Comparison of ENCODE assay signal across 11 cellular contexts in the genomic region with DNA sequence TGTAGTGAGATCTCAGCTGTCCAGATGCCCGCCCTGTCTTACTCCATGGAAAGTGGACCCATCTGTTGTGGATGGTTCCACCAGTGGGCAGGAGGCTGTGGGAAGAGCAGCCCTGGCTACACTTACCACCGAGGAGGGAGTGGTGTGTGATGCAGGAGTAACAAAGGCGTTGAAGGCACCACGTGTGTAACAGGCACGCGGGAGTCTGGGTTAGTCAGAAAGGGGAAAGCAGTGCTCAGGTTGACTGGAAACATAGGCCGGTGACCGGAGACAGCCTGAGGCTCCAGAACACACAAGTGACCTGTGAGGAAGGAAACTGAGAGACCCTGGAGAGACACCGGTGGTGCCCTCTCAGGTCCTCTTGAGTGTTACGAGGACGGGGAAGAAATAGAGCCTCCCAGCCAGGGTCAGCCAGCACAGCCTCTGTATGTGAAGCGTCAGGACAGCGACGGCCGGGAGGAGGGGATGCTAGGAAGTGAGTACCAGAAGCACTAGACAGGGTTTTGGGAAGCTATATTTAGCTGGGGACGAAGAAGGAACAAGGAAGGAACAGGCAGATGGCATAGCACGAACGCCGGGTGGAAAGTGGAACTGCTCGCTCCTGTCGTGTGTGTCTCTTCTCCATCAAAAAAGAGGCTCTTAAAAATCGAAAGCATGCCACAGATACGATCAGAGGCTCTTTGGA. TPM values are rescaled to one million over a fixed set of nuclear protein-coding genes. Genes with fewer than 3 reads are reported as not detected.
DNase-seq lines count a peak whose midpoint lies in the region; ATAC-seq and TF ChIP-seq lines count a peak whose summit lies in the region.
"Had no signal": no experiment of that assay in that cellular context is flagged by ENCODE, and none has a peak within 500 bp of the region (broad histone marks: within the 10 kb centered on the region; RNA-seq: fewer than 3 reads in every experiment).

No MANE protein-coding gene starts in this region.

- TF ChIP-seq POLR2A in uterus (IDR thresholded peaks at IDR 0.05) = no peak

- no peaks in the 10 kb centered on the region for H3K27me3 ChIP-seq in uterus

- no peaks in the 10 kb centered on the region for H3K27me3 Mint-ChIP-seq in natural killer cell treated with Interleukin-12 subunit alpha and Interleukin-12 subunit beta and Interleukin-15 and Interleukin-18, amount 100 ng/mL, for 72 hours

- H3K27ac Mint-ChIP-seq in natural killer cell treated with Interleukin-12 subunit alpha and Interleukin-12 subunit beta and Interleukin-15 and Interleukin-18, amount 100 ng/mL, for 72 hours = peak overlapping the region; percentile 72 to 81

- ATAC-seq in esophagus mucosa (peak; percentile 38), HG02981 (IDR thresholded peaks at IDR 0.05; ENCODE audit: unreplicated experiment) (no peak), GM18909 (IDR thresholded peaks at IDR 0.05; ENCODE audit: poor library complexity, unreplicated experiment) (no peak)
- ATAC-seq in natural killer cell treated with Interleukin-12 subunit alpha and Interleukin-12 subunit beta and Interleukin-15 and Interleukin-18, amount 100 ng/mL, for 72 hours = peak; percentile 39 to 41

- H3K9me3 Mint-ChIP-seq in natural killer cell treated with Interleukin-12 subunit alpha and Interleukin-12 subunit beta and Interleukin-15 and Interleukin-18, amount 100 ng/mL, for 72 hours = no peaks in the 10 kb centered on the region

- no peaks in the 10 kb centered on the region for H3K4me1 ChIP-seq in uterus

- DNase-seq in CD1c-positive myeloid dendritic cell (ENCODE audit: extremely low spot score) (peak; percentile 83), SKM-1 (lab: John Stamatoyannopoulos, UW; ENCODE audit: unreplicated experiment) (peak; percentile 46), uterus (no peak)
- DNase-seq in natural killer cell treated with Interleukin-12 subunit alpha and Interleukin-12 subunit beta and Interleukin-15 and Interleukin-18, amount 100 ng/mL, for 72 hours (ENCODE audit: low spot score) = no peak
- no peak for DNase-seq in stimulated activated naive CD4-positive, alpha-beta T cell treated with Interleukin-2 at 50 U/mL for 16 hours (lab: John Stamatoyannopoulos, UW)
- DNase-seq: DMS79; NCI-H1105; stimulated activated CD4-positive, alpha-beta T cell treated with anti-CD3 and anti-CD28 coated beads, Interleukin-12 subunit alpha, Interleukin-12 subunit beta, amount 100 ng/mL, for 4 hours had no signal

- H3K27ac ChIP-seq in uterus = peak overlapping the region in 1 of 2 donors; percentile 7

- no peaks in the 10 kb centered on the region for H3K36me3 ChIP-seq in uterus

- intact Hi-C loops in uterus (cut with DNase I; ENCODE audit: low total_unique reads) = no loop called here

- H3K9me3 ChIP-seq in uterus = no peaks in the 10 kb centered on the region

- TF ChIP-seq CTCF in uterus (IDR thresholded peaks at IDR 0.05) = no peak

- no peak overlapping the region for H3K4me3 ChIP-seq in uterus

- H3K4me3 Mint-ChIP-seq in natural killer cell treated with Interleukin-12 subunit alpha and Interleukin-12 subunit beta and Interleukin-15 and Interleukin-18, amount 100 ng/mL, for 72 hours = peak overlapping the region; percentile 78

- peaks cover 53 to 54% of the 10 kb centered on the region in 2 donors for H3K4me1 Mint-ChIP-seq in natural killer cell treated with Interleukin-12 subunit alpha and Interleukin-12 subunit beta and Interleukin-15 and Interleukin-18, amount 100 ng/mL, for 72 hours (ENCODE audit: low read depth in 2 of 2)

- no peaks in the 10 kb centered on the region for H3K36me3 Mint-ChIP-seq in natural killer cell treated with Interleukin-12 subunit alpha and Interleukin-12 subunit beta and Interleukin-15 and Interleukin-18, amount 100 ng/mL, for 72 hours

RNA-seq across cellular contexts. Expression of a gene that starts 21.7 kb away (rescaled TPM):
- total RNA-seq in esophagus mucosa (373 TPM), uterus (100 to 1,000 TPM in 2 of 4 donors, 10 to 100 TPM in 2; 62.5 to 221 (median 106) TPM)
- 100 to 1,000 TPM; 160 to 192 TPM for total RNA-seq in natural killer cell treated with Interleukin-12 subunit alpha and Interleukin-12 subunit beta and Interleukin-15 and Interleukin-18, amount 100 ng/mL, for 72 hours

RNA-seq across cellular contexts. Expression of a gene that starts 47.3 kb away (rescaled TPM):
- 20.0 TPM for total RNA-seq in esophagus mucosa
- total RNA-seq in natural killer cell treated with Interleukin-12 subunit alpha and Interleukin-12 subunit beta and Interleukin-15 and Interleukin-18, amount 100 ng/mL, for 72 hours = 10 to 100 TPM in 1 of 2 donors, 1 to 10 TPM in 1; 9.2 to 12.7 TPM
- total RNA-seq in uterus = 10 to 100 TPM in 2 of 4 donors, 1 to 10 TPM in 2; 1.8 to 35.2 (median 10.8) TPM

RNA-seq across cellular contexts. Expression of a gene that starts 51.7 kb away (rescaled TPM):
- total RNA-seq in esophagus mucosa (11.2 TPM), uterus (10 to 100 TPM in 3 of 4 donors, 1 to 10 TPM in 1; 5.4 to 30.2 (median 19.3) TPM)
- total RNA-seq in natural killer cell treated with Interleukin-12 subunit alpha and Interleukin-12 subunit beta and Interleukin-15 and Interleukin-18, amount 100 ng/mL, for 72 hours = 10 to 100 TPM; 19.6 to 30.6 TPM

Comparison
In these comparisons a context has a peak if more than half of its experiments do, and no peak if none do; other contexts are left out.
1. DNase-seq: peak in CD1c-positive myeloid dendritic cell (single experiment) and SKM-1 (single experiment); none in natural killer cell treated with Interleukin-12 subunit alpha and Interleukin-12 subunit beta and Interleukin-15 and Interleukin-18, amount 100 ng/mL, for 72 hours (single experiment), stimulated activated naive CD4-positive, alpha-beta T cell treated with Interleukin-2 at 50 U/mL for 16 hours (single experiment) and uterus (0 of 2).
2. ATAC-seq: peak in esophagus mucosa (single experiment) and natural killer cell treated with Interleukin-12 subunit alpha and Interleukin-12 subunit beta and Interleukin-15 and Interleukin-18, amount 100 ng/mL, for 72 hours (2 of 2); none in HG02981 (single experiment) and GM18909 (single experiment).